9 cellular contexts compared by ENCODE assay signal in the genomic region with DNA sequence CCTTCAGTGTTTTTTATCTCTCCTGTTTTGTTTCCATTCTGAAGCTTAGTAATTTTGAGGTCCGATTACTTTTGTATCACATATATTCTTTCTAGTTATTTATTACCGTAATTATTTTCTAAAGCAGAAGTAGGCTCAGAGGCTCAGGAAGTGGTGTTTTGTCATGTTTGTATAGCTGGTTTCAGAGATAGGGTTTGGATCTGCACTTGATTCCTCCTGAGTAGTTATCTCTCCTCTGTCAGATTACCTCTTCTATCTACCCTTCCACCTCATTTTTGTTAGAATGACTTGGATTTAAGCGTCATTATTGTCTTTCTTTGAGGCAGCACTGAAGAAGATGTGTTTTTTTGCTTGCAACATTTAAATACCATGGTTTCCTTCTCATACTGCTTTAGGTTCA.
DNase-seq lines count a peak whose midpoint lies in the region; ATAC-seq, FAIRE-seq and TF ChIP-seq lines count a peak whose summit lies in the region.
"Had no signal": no experiment of that assay in that cellular context is flagged by ENCODE, and none has a peak within 500 bp of the region (broad histone marks: within the 10 kb centered on the region; RNA-seq: fewer than 3 reads in every experiment).

No MANE protein-coding gene starts in this region.

- H3K27me3 Mint-ChIP-seq in naive B cell = no peaks in the 10 kb centered on the region
- H3K27me3 Mint-ChIP-seq: stimulated activated naive CD8-positive, alpha-beta T cell treated with anti-CD3 and anti-CD28 coated beads, Interleukin-15, Interleukin-2, amounts not matched to agents 100 ng/mL and 50 ng/mL, for 24 hours had no signal

- H3K27ac Mint-ChIP-seq in naive B cell = peak overlapping the region in 5 of 6 donors; percentile 12 to 91 (median 46)
- H3K27ac Mint-ChIP-seq: stimulated activated naive CD8-positive, alpha-beta T cell treated with anti-CD3 and anti-CD28 coated beads, Interleukin-15, Interleukin-2, amounts not matched to agents 100 ng/mL and 50 ng/mL, for 24 hours had no signal

- TF ChIP-seq POLR2A in H54 (IDR thresholded peaks at IDR 0.05; ENCODE audit: low read depth, low read length) = no peak

- FAIRE-seq in H54 (lab: Jason Lieb, UNC) = no peak
- FAIRE-seq: small intestine had no signal

- H3K4me3 Mint-ChIP-seq in naive B cell = peak overlapping the region in 4 of 8 donors; percentile 0 to 58 (median 36)
- H3K4me3 Mint-ChIP-seq: stimulated activated naive CD8-positive, alpha-beta T cell treated with anti-CD3 and anti-CD28 coated beads, Interleukin-15, Interleukin-2, amounts not matched to agents 100 ng/mL and 50 ng/mL, for 24 hours had no signal

- no peaks in the 10 kb centered on the region for H3K36me3 Mint-ChIP-seq in naive B cell

- H3K4me1 Mint-ChIP-seq in naive B cell = peaks cover 14 to 21% (median 14%) of the 10 kb centered on the region in 3 donors

- H3K9me3 Mint-ChIP-seq in naive B cell = no peaks in the 10 kb centered on the region
- H3K9me3 Mint-ChIP-seq: stimulated activated naive CD8-positive, alpha-beta T cell treated with anti-CD3 and anti-CD28 coated beads, Interleukin-15, Interleukin-2, amounts not matched to agents 100 ng/mL and 50 ng/mL, for 24 hours had no signal

- ATAC-seq in GM19023 (IDR thresholded peaks at IDR 0.05; ENCODE audit: unreplicated experiment) (peak; percentile 51), HG02763 (IDR thresholded peaks at IDR 0.05; ENCODE audit: unreplicated experiment) (peak; percentile 24), naive B cell (ENCODE audit: low read depth in 2 of 2) (peak; percentile 65 to 77), HG02973 (IDR thresholded peaks at IDR 0.05; ENCODE audit: unreplicated experiment) (no peak)

- peak; percentile 57 to 85 for DNase-seq in NOMO-1 (lab: John Stamatoyannopoulos, UW; ENCODE audit: unreplicated experiment in 2 of 2)
- peak; percentile 7 for DNase-seq in naive B cell
- DNase-seq in H54 (ENCODE audit: insufficient read length, low spot score) = no peak
- no peak for DNase-seq in NCI-H1105 treated with DMSO at 0.1 percent for 48 hours (lab: John Stamatoyannopoulos, UW)

Comparison
In these comparisons a context has a peak if more than half of its experiments do, and no peak if none do; other contexts are left out.
1. DNase-seq: peak in NOMO-1 (2 of 2) and naive B cell (single experiment); none in H54 (single experiment) and NCI-H1105 treated with DMSO at 0.1 percent for 48 hours (single experiment).